Comparison of ENCODE assay signal across 8 cellular contexts in the genomic region with DNA sequence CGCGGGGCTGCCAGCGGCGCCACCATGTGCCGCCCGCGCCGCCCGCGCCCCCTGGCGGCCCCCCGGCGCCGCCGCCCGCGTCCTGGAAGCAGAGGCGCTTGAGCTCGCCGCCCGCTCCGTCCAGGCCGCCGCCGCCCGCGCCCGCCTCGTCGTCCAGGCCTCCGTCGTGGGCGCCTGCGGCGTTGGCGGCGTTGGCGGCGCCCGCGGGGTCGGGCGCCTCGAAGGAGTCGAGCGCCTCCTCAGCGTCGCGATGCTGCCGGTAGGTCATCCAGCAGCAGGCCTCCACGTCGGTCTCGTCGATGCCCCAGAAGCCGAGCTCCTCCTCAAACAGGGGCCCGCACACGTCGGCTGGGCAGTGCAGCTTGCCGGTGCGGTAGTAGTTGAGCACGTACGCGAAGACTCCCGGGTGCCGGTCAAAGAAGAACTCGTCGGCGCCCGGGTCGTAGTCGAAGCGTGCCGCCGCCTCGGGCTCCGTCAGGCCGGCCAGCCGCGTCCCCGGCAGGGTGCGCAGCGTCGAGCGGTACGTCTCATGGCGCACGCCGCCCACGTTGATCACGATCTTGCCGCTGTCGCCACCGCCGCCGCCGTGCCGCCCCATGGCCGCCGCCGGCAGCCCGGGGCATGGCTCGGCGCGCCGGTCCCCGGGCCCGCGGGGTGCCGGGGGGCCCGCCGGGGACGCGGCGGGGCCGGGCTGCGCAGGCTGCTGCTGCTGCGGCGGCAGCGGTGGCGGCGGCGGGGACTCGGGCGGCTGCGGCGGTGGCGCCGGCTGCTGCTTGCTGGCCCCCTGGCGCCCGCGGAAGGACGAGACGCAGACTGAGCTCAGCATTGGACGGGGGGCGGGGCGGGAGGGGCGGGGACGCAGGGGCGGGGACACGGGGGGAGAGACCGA. TPM values are rescaled to one million over a fixed set of nuclear protein-coding genes. Genes with fewer than 3 reads are reported as not detected.
A peak's percentile ranks its signal among the peaks of the same experiment; 100 is the strongest.
DNase-seq lines count a peak whose midpoint lies in the region; ATAC-seq and TF ChIP-seq lines count a peak whose summit lies in the region.

No MANE protein-coding gene starts in this region.

- intact Hi-C loops in body of pancreas (cut with DNase I) = no loop called here

- H3K4me3 ChIP-seq in GM12864 (ENCODE audit: low read depth, low read length) = peak overlapping the region; percentile 52
- no peak overlapping the region for H3K4me3 ChIP-seq in body of pancreas
- H3K4me3 ChIP-seq in neural cell (ENCODE audit: low read length) = peak overlapping the region; percentile 75

- H3K9me3 ChIP-seq in body of pancreas = no peaks in the 10 kb centered on the region
- no peaks in the 10 kb centered on the region for H3K9me3 ChIP-seq in neural cell (ENCODE audit: low read length)

- no peak overlapping the region for H2AFZ ChIP-seq in neural cell (ENCODE audit: low read depth, low read length)

- no peak for TF ChIP-seq RAD21 in neural cell (conservative IDR thresholded peaks at IDR 0.05)

- ATAC-seq in body of pancreas = no peak
- ATAC-seq in HG02610 (IDR thresholded peaks at IDR 0.05; ENCODE audit: unreplicated experiment) = no peak

- no peaks in the 10 kb centered on the region for H3K79me2 ChIP-seq in neural cell (replicated peaks; ENCODE audit: insufficient read depth, low read length)

- H3K27ac ChIP-seq in body of pancreas (peak overlapping the region in 2 of 4 donors; percentile 49 to 54), neural cell (ENCODE audit: low read length) (no peak overlapping the region)

- TF ChIP-seq CTCF in GM12864 (IDR thresholded peaks at IDR 0.05; ENCODE audit: low read depth, low read length, missing control alignments) (peak; percentile 11), GM20000 (IDR thresholded peaks at IDR 0.05; ENCODE audit: extremely low read depth, missing control alignments) (peak; percentile 67), body of pancreas (IDR thresholded peaks at IDR 0.05) (peak in 3 of 7 experiments; percentile 32 to 42 (median 42)), neural cell (IDR thresholded peaks at IDR 0.05; ENCODE audit: poor library complexity, severe bottlenecking) (peak; percentile 47)

- H3K9me2 ChIP-seq in neural cell (ENCODE audit: insufficient read depth, low read length) = no peaks in the 10 kb centered on the region

- 2% methylated on average over 56 of the region's 141 CpGs; no CpG with 5 or more reads in 1 of the 2 donors for WGBS in body of pancreas, 2 donors

- DNase-seq in GM12864 (ENCODE audit: low read depth) = no peak
- DNase-seq in GM20000 (ENCODE audit: low spot score) = peak; percentile 68
- DNase-seq in body of pancreas = peak in 3 of 4 donors; percentile 37 to 45 (median 40)
- DNase-seq in G401 (ENCODE audit: low spot score) = no peak
- DNase-seq in T-helper 9 cell = no peak

- TF ChIP-seq POLR2A in body of pancreas (IDR thresholded peaks at IDR 0.05) = no peak

- in situ Hi-C loops in G401 (cut with HindIII; ENCODE audit: low sequenced_read_pairs) = no loop called here

- TF ChIP-seq EP300 in neural cell (conservative IDR thresholded peaks at IDR 0.05; ENCODE audit: poor library complexity, severe bottlenecking) = no peak

- H3K4me1 ChIP-seq in body of pancreas = peaks cover 73% of the 10 kb centered on the region

- H3K27me3 Mint-ChIP-seq in IgD-negative memory B cell = peaks cover 13% of the 10 kb centered on the region

- peaks cover 0 to 4% (median 0%) of the 10 kb centered on the region in 3 donors for H3K9me3 Mint-ChIP-seq in IgD-negative memory B cell

- peak overlapping the region; percentile 55 to 95 (median 90) for H3K4me3 Mint-ChIP-seq in IgD-negative memory B cell

- H3K9ac ChIP-seq in neural cell (ENCODE audit: low read length) = peak overlapping the region; percentile 63

- no peaks in the 10 kb centered on the region for H4K20me1 ChIP-seq in neural cell (ENCODE audit: insufficient read depth)

- H3K27ac Mint-ChIP-seq in IgD-negative memory B cell = peak overlapping the region in 2 of 3 donors; percentile 90 to 94

- no peaks in the 10 kb centered on the region for H3K36me3 ChIP-seq in body of pancreas (replicated peaks in 1 of 2; ENCODE audit: insufficient read depth in 1 of 2, low read depth in 2 of 2)
- no peaks in the 10 kb centered on the region for H3K36me3 ChIP-seq in neural cell (ENCODE audit: insufficient read depth, low read length)

- peaks cover 15 to 42% (median 39%) of the 10 kb centered on the region in 3 donors for H3K4me1 Mint-ChIP-seq in IgD-negative memory B cell

- no peaks in the 10 kb centered on the region for H3K27me3 ChIP-seq in body of pancreas
- H3K27me3 ChIP-seq in neural cell (ENCODE audit: insufficient read depth, low read depth, low read length) = peaks cover 18% of the 10 kb centered on the region

- peaks cover 5% of the 10 kb centered on the region for H3K36me3 Mint-ChIP-seq in IgD-negative memory B cell

- no peaks in the 10 kb centered on the region for H3F3A ChIP-seq in neural cell (ENCODE audit: insufficient read depth, low read length, poor library complexity, severe bottlenecking)

- no peak overlapping the region for H3K4me2 ChIP-seq in neural cell (ENCODE audit: low read length)

TF ChIP-seq in neural cell, 6 proteins besides CTCF, POLR2A, EP300 and RAD21:
- no peak for TF ChIP-seq EZH2 (IDR thresholded peaks at IDR 0.05; ENCODE audit: borderline replicate concordance, insufficient read depth, low read length, poor library complexity, severe bottlenecking)
- TF ChIP-seq, protein P1, sequence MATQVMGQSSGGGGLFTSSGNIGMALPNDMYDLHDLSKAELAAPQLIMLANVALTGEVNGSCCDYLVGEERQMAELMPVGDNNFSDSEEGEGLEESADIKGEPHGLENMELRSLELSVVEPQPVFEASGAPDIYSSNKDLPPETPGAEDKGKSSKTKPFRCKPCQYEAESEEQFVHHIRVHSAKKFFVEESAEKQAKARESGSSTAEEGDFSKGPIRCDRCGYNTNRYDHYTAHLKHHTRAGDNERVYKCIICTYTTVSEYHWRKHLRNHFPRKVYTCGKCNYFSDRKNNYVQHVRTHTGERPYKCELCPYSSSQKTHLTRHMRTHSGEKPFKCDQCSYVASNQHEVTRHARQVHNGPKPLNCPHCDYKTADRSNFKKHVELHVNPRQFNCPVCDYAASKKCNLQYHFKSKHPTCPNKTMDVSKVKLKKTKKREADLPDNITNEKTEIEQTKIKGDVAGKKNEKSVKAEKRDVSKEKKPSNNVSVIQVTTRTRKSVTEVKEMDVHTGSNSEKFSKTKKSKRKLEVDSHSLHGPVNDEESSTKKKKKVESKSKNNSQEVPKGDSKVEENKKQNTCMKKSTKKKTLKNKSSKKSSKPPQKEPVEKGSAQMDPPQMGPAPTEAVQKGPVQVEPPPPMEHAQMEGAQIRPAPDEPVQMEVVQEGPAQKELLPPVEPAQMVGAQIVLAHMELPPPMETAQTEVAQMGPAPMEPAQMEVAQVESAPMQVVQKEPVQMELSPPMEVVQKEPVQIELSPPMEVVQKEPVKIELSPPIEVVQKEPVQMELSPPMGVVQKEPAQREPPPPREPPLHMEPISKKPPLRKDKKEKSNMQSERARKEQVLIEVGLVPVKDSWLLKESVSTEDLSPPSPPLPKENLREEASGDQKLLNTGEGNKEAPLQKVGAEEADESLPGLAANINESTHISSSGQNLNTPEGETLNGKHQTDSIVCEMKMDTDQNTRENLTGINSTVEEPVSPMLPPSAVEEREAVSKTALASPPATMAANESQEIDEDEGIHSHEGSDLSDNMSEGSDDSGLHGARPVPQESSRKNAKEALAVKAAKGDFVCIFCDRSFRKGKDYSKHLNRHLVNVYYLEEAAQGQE (IDR thresholded peaks at IDR 0.05; ENCODE audit: borderline replicate concordance) = peak; percentile 52
- peak; percentile 77 for TF ChIP-seq MXI1 (conservative IDR thresholded peaks at IDR 0.05; ENCODE audit: poor library complexity, severe bottlenecking)
- peak; percentile 78 for TF ChIP-seq POLR2AphosphoS5 (IDR thresholded peaks at IDR 0.05)
- no peak for TF ChIP-seq SMC3 (conservative IDR thresholded peaks at IDR 0.05; ENCODE audit: poor library complexity)
- no peak for TF ChIP-seq TAF1 (IDR thresholded peaks at IDR 0.05; ENCODE audit: low read depth)

RNA-seq across cellular contexts. Expression of a gene that starts 0.7 kb away (rescaled TPM):
- not detected for polyA plus RNA-seq in IgD-negative memory B cell
- 1 to 10 TPM; 1.8 to 6.3 TPM for total RNA-seq in body of pancreas
- 0.97 and 1.1 TPM in 2 replicates for polyA plus RNA-seq in neural cell
- 3.8 and 4.1 TPM in 2 replicates for polyA minus RNA-seq in neural cell
- total RNA-seq in G401 (2014; rRNA removed; shearing (Covaris generic)) = 3.4 and 4.3 TPM in 2 replicates

RNA-seq across cellular contexts. Expression of a gene that starts 36.9 kb away (rescaled TPM):
- 4.2 TPM for polyA plus RNA-seq in IgD-negative memory B cell
- 1 to 10 TPM; 1.8 to 2.3 TPM for total RNA-seq in body of pancreas
- 2.2 TPM in 1 of 2 replicates, not detected in the other for polyA plus RNA-seq in neural cell
- polyA minus RNA-seq in neural cell = not detected in 2 replicates
- 0.24 TPM in 1 of 2 replicates, not detected in the other for total RNA-seq in G401 (2014; rRNA removed; shearing (Covaris generic))

RNA-seq across cellular contexts. Expression of a gene that starts 47.8 kb away (rescaled TPM):
- 130 TPM for polyA plus RNA-seq in IgD-negative memory B cell
- total RNA-seq in body of pancreas = 10 to 100 TPM; 43.2 to 50.1 TPM
- 18.5 and 27.7 TPM in 2 replicates for polyA plus RNA-seq in neural cell
- 16.7 and 20.7 TPM in 2 replicates for polyA minus RNA-seq in neural cell
- 33.0 and 41.4 TPM in 2 replicates for total RNA-seq in G401 (2014; rRNA removed; shearing (Covaris generic))

RNA-seq across cellular contexts. Expression of a gene that starts 55.6 kb away (rescaled TPM):
- polyA plus RNA-seq in IgD-negative memory B cell = 32.8 TPM
- 10 to 100 TPM; 13.2 to 13.8 TPM for total RNA-seq in body of pancreas
- 13.1 and 20.2 TPM in 2 replicates for polyA plus RNA-seq in neural cell
- polyA minus RNA-seq in neural cell = 9.4 and 14.1 TPM in 2 replicates
- 151 and 176 TPM in 2 replicates for total RNA-seq in G401 (2014; rRNA removed; shearing (Covaris generic))

Comparison
In these comparisons a context has a peak if more than half of its experiments do, and no peak if none do; other contexts are left out.
1. DNase-seq: peak in GM20000 (single experiment) and body of pancreas (3 of 4); none in GM12864 (single experiment), G401 (single experiment) and T-helper 9 cell (single experiment).
2. H3K4me3 ChIP-seq: peak in GM12864 (single experiment) and neural cell (single experiment); none in body of pancreas (0 of 2).